17 cellular contexts compared by ENCODE assay signal in genomic region chr5:41432481-41433253, GRCh38.
DNase-seq lines count a peak whose midpoint lies in the region; ATAC-seq, FAIRE-seq and TF ChIP-seq lines count a peak whose summit lies in the region.
"Had no signal": no experiment of that assay in that cellular context is flagged by ENCODE, and none has a peak within 500 bp of the region (broad histone marks: within the 10 kb centered on the region; RNA-seq: fewer than 3 reads in every experiment).

No MANE protein-coding gene starts in this region.

- peaks cover 0 to 13% (median 6%) of the 10 kb centered on the region in 4 donors for H3K4me1 ChIP-seq in liver (ENCODE audit: control insufficient read depth in 4 of 4, insufficient read depth in 4 of 4, low read length in 3 of 4)
- H3K4me1 ChIP-seq in HepG2 (ENCODE audit: insufficient read depth, low read length) = no peaks in the 10 kb centered on the region
- H3K4me1 ChIP-seq in pancreas = peaks cover 15 to 19% (median 19%) of the 10 kb centered on the region in 3 donors
- H3K4me1 ChIP-seq in smooth muscle cell (ENCODE audit: low read depth) = no peaks in the 10 kb centered on the region
- H3K4me1 ChIP-seq: BE2C had no signal

- no peak overlapping the region for H3K4me2 ChIP-seq in HepG2 (ENCODE audit: low read depth, low read length)
- no peak overlapping the region for H3K4me2 ChIP-seq in smooth muscle cell

- no peaks in the 10 kb centered on the region for H3K9me3 ChIP-seq in liver (ENCODE audit: control insufficient read depth in 4 of 4, low read length in 3 of 4)
- no peaks in the 10 kb centered on the region for H3K9me3 ChIP-seq in HepG2 (ENCODE audit: low read length)
- no peaks in the 10 kb centered on the region for H3K9me3 ChIP-seq in pancreas
- H3K9me3 ChIP-seq in smooth muscle cell (replicated peaks; ENCODE audit: low read depth) = no peaks in the 10 kb centered on the region
- H3K9me3 ChIP-seq: BE2C had no signal

- intact Hi-C loops in HepG2 (cut with micrococcal nuclease; ENCODE audit: unreplicated experiment) (no loop called here), pancreas (cut with DNase I) (no loop called here)

- FAIRE-seq in HepG2 (lab: Jason Lieb, UNC) = no peak
- no peak for FAIRE-seq in pancreas (lab: Jason Lieb, UNC)
- FAIRE-seq: A204.1, D721Med, G401.6, GM12891, GM19239, HTR-8/SVneo had no signal

- TF ChIP-seq POLR2A in HepG2 (IDR thresholded peaks at IDR 0.05; ENCODE audit: insufficient read depth in 1 of 2, low read depth in 2 of 2, low read length in 2 of 2) = no peak

- in situ Hi-C loops in HepG2 (cut with HindIII; ENCODE audit: extremely low pct_ligation_motif_present, low pct_unique_long_range_greater_than_20kb) = no loop called here

- CTCF ChIA-PET in HepG2 (lab: Yijun Ruan, JAX; ENCODE audit: low intra/inter-chr PET ratio, low total read pairs) = no interaction called here

- H3K9ac ChIP-seq in liver (ENCODE audit: low read depth in 1 of 2, low read length in 2 of 2) (no peak overlapping the region), HepG2 (ENCODE audit: insufficient read depth, low read depth, low read length) (no peak overlapping the region), smooth muscle cell (ENCODE audit: low read depth) (no peak overlapping the region)

- H2AFZ ChIP-seq in HepG2 (ENCODE audit: low read length) = no peak overlapping the region
- no peak overlapping the region for H2AFZ ChIP-seq in smooth muscle cell (ENCODE audit: low read depth)

- 33% methylated on average over 5 of the region's 5 CpGs for WGBS in liver
- 21% methylated on average over 4 of the region's 5 CpGs for WGBS in HepG2 (ENCODE audit: low lambda C conversion rate)
- 20 to 21% methylated on average over 5 of the region's 5 CpGs for WGBS in pancreas, 2 donors
- 88% methylated on average over 5 of the region's 5 CpGs for WGBS in smooth muscle cell (ENCODE audit: low lambda C conversion rate)

- TF ChIP-seq RAD21 in liver (IDR thresholded peaks at IDR 0.05) (no peak), HepG2 (CRISPR knock-in tag; IDR thresholded peaks at IDR 0.05) (no peak)

- no peak for TF ChIP-seq EP300 in HepG2 (IDR thresholded peaks at IDR 0.05; ENCODE audit: low read depth in 2 of 2, low read length in 2 of 2)
- no peak for TF ChIP-seq EP300 in HepG2 (CRISPR knock-in tag; IDR thresholded peaks at IDR 0.05; ENCODE audit: borderline replicate concordance)

- H3K27ac ChIP-seq in liver (ENCODE audit: low read depth in 1 of 2, low read length in 2 of 2) = no peak overlapping the region
- H3K27ac ChIP-seq in HepG2 (ENCODE audit: extremely low read length, insufficient read depth, low read length) = no peak overlapping the region
- peak overlapping the region; percentile 84 for H3K27ac ChIP-seq in VCaP
- peak overlapping the region; percentile 41 to 68 (median 48) for H3K27ac ChIP-seq in pancreas
- H3K27ac ChIP-seq in smooth muscle cell (ENCODE audit: low read depth) = no peak overlapping the region

- DNase-seq in HepG2 (ENCODE audit: low spot score) = no peak
- peak; percentile 55 to 79 (median 74) for DNase-seq in pancreas
- no peak for DNase-seq in retina
- DNase-seq in smooth muscle cell (lab: John Stamatoyannopoulos, UW; ENCODE audit: unreplicated experiment) = no peak
- no peak for DNase-seq in A172 (ENCODE audit: low spot score)
- DNase-seq: CD8-positive, alpha-beta T cell; COR-L47; DMS79 had no signal

- H3K27me3 ChIP-seq in liver (ENCODE audit: control insufficient read depth in 4 of 4, insufficient read depth in 4 of 4, low read length in 3 of 4) (peaks cover 2 to 17% (median 12%) of the 10 kb centered on the region in 4 donors), HepG2 (ENCODE audit: control insufficient read depth in 1 of 2, insufficient read depth in 2 of 2, low read length in 2 of 2) (no peaks in the 10 kb centered on the region), pancreas (no peaks in the 10 kb centered on the region), smooth muscle cell (ENCODE audit: low read depth) (no peaks in the 10 kb centered on the region)
- H3K27me3 ChIP-seq: BE2C had no signal

- H3K36me3 ChIP-seq in liver (ENCODE audit: control insufficient read depth in 4 of 4, insufficient read depth in 3 of 4, low read depth in 1 of 4, low read length in 3 of 4) = no peaks in the 10 kb centered on the region
- H3K36me3 ChIP-seq in HepG2 (replicated peaks in 1 of 2; ENCODE audit: control insufficient read depth in 1 of 2, insufficient read depth in 2 of 2, low read length in 2 of 2) = no peaks in the 10 kb centered on the region
- H3K36me3 ChIP-seq in pancreas = no peaks in the 10 kb centered on the region
- no peaks in the 10 kb centered on the region for H3K36me3 ChIP-seq in smooth muscle cell (ENCODE audit: low read depth)
- H3K36me3 ChIP-seq: BE2C had no signal

- H3K4me3 ChIP-seq in liver (ENCODE audit: low read depth in 1 of 3, low read length in 3 of 3) = no peak overlapping the region
- H3K4me3 ChIP-seq in HepG2 (replicated peaks in 1 of 3; ENCODE audit: insufficient read depth in 1 of 3, low read depth in 2 of 3, low read length in 3 of 3) = no peak overlapping the region
- H3K4me3 ChIP-seq in pancreas = no peak overlapping the region
- no peak overlapping the region for H3K4me3 ChIP-seq in smooth muscle cell

- no peaks in the 10 kb centered on the region for H4K20me1 ChIP-seq in HepG2 (ENCODE audit: insufficient read depth, low read length)
- no peaks in the 10 kb centered on the region for H4K20me1 ChIP-seq in smooth muscle cell (ENCODE audit: low read depth)

- H3K79me2 ChIP-seq in HepG2 (ENCODE audit: insufficient read depth, low read length) (no peaks in the 10 kb centered on the region), smooth muscle cell (ENCODE audit: low read depth) (no peaks in the 10 kb centered on the region)

- POLR2A ChIA-PET in HepG2 (lab: Yijun Ruan, JAX) = no interaction called here

- no peak for ATAC-seq in HepG2
- peak; percentile 92 to 94 (median 93) for ATAC-seq in pancreas
- ATAC-seq: CD8-positive, alpha-beta T cell had no signal

- H3F3A ChIP-seq in smooth muscle cell (ENCODE audit: low read depth) = no peaks in the 10 kb centered on the region

- TF ChIP-seq CTCF in liver (IDR thresholded peaks at IDR 0.05; ENCODE audit: low read depth, low read length, missing input control) = no peak
- TF ChIP-seq CTCF in HepG2 (CRISPR knock-in tag; IDR thresholded peaks at IDR 0.05) = no peak
- TF ChIP-seq CTCF in VCaP (conservative IDR thresholded peaks at IDR 0.05) = no peak
- no peak for TF ChIP-seq CTCF in pancreas (IDR thresholded peaks at IDR 0.05)
- no peak for TF ChIP-seq CTCF in smooth muscle cell (IDR thresholded peaks at IDR 0.05; ENCODE audit: borderline replicate concordance, insufficient read depth, poor library complexity, severe bottlenecking)

- no TSS peak for BruUV-seq in HepG2 (replicated peaks; lab: Mats Ljungman, UMichigan)

TF ChIP-seq in liver, 16 proteins besides CTCF, POLR2A, EP300 and RAD21 (continues in another document):
- no peak for TF ChIP-seq FOXA1 (IDR thresholded peaks at IDR 0.05)
- peak; percentile 52 to 62 for TF ChIP-seq RXRA (IDR thresholded peaks at IDR 0.05)
- no peak for TF ChIP-seq MAX (IDR thresholded peaks at IDR 0.05)
- TF ChIP-seq YY1 (IDR thresholded peaks at IDR 0.05) = peak; percentile 79
- TF ChIP-seq GABPA (IDR thresholded peaks at IDR 0.05 in 1 of 2, conservative IDR thresholded peaks at IDR 0.05 in 1 of 2) = no peak
- TF ChIP-seq JUND (IDR thresholded peaks at IDR 0.05) = peak; percentile 40 to 62
- TF ChIP-seq, protein P1, sequence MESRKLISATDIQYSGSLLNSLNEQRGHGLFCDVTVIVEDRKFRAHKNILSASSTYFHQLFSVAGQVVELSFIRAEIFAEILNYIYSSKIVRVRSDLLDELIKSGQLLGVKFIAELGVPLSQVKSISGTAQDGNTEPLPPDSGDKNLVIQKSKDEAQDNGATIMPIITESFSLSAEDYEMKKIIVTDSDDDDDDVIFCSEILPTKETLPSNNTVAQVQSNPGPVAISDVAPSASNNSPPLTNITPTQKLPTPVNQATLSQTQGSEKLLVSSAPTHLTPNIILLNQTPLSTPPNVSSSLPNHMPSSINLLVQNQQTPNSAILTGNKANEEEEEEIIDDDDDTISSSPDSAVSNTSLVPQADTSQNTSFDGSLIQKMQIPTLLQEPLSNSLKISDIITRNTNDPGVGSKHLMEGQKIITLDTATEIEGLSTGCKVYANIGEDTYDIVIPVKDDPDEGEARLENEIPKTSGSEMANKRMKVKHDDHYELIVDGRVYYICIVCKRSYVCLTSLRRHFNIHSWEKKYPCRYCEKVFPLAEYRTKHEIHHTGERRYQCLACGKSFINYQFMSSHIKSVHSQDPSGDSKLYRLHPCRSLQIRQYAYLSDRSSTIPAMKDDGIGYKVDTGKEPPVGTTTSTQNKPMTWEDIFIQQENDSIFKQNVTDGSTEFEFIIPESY (IDR thresholded peaks at IDR 0.05) = peak; percentile 18
- TF ChIP-seq NR2F2 (IDR thresholded peaks at IDR 0.05) = no peak

TF ChIP-seq in HepG2, 621 proteins besides CTCF, POLR2A, EP300 and RAD21 (continues in another document):
- no peak for TF ChIP-seq ZNF687 (CRISPR knock-in tag; IDR thresholded peaks at IDR 0.05)
- no peak for TF ChIP-seq THYN1 (CRISPR knock-in tag; IDR thresholded peaks at IDR 0.05; ENCODE audit: borderline replicate concordance, low read depth)

Comparison
In these comparisons a context has a peak if more than half of its experiments do, and no peak if none do; other contexts are left out.
1. H3K27ac ChIP-seq: peak in VCaP (single experiment) and pancreas (4 of 4); none in liver (0 of 2), HepG2 (single experiment) and smooth muscle cell (single experiment).
2. DNase-seq: peak in pancreas (6 of 6); none in HepG2 (single experiment), retina (single experiment), smooth muscle cell (single experiment) and A172 (single experiment).